ENCODE assay signal across 1 cellular context in the genomic region with DNA sequence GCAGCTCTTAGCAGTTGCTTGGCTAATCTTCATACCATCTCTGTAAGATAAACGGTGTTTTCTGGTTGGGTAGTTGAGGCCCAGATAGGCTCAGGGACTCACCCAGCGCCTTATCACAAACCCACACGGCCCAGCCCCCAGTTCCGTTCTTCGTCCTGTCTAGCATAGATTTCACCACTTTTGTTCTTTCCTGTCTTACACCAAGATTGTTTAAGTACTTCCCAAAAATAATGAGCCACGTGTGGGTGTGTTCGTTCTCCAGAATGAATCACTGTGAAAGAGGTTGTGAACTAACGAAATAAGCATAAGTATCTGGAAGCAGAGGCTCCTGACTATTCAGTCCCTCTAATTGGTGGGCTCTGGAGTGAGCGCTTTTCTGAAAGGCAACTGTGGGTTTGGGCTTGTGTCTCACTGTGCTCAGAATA.
TF ChIP-seq lines count a peak whose summit lies in the region.

No MANE protein-coding gene starts in this region.

TF ChIP-seq in GM23338, 12 proteins besides CTCF, POLR2A, EP300 and RAD21 (continued from another document):
- TF ChIP-seq, protein P1, sequence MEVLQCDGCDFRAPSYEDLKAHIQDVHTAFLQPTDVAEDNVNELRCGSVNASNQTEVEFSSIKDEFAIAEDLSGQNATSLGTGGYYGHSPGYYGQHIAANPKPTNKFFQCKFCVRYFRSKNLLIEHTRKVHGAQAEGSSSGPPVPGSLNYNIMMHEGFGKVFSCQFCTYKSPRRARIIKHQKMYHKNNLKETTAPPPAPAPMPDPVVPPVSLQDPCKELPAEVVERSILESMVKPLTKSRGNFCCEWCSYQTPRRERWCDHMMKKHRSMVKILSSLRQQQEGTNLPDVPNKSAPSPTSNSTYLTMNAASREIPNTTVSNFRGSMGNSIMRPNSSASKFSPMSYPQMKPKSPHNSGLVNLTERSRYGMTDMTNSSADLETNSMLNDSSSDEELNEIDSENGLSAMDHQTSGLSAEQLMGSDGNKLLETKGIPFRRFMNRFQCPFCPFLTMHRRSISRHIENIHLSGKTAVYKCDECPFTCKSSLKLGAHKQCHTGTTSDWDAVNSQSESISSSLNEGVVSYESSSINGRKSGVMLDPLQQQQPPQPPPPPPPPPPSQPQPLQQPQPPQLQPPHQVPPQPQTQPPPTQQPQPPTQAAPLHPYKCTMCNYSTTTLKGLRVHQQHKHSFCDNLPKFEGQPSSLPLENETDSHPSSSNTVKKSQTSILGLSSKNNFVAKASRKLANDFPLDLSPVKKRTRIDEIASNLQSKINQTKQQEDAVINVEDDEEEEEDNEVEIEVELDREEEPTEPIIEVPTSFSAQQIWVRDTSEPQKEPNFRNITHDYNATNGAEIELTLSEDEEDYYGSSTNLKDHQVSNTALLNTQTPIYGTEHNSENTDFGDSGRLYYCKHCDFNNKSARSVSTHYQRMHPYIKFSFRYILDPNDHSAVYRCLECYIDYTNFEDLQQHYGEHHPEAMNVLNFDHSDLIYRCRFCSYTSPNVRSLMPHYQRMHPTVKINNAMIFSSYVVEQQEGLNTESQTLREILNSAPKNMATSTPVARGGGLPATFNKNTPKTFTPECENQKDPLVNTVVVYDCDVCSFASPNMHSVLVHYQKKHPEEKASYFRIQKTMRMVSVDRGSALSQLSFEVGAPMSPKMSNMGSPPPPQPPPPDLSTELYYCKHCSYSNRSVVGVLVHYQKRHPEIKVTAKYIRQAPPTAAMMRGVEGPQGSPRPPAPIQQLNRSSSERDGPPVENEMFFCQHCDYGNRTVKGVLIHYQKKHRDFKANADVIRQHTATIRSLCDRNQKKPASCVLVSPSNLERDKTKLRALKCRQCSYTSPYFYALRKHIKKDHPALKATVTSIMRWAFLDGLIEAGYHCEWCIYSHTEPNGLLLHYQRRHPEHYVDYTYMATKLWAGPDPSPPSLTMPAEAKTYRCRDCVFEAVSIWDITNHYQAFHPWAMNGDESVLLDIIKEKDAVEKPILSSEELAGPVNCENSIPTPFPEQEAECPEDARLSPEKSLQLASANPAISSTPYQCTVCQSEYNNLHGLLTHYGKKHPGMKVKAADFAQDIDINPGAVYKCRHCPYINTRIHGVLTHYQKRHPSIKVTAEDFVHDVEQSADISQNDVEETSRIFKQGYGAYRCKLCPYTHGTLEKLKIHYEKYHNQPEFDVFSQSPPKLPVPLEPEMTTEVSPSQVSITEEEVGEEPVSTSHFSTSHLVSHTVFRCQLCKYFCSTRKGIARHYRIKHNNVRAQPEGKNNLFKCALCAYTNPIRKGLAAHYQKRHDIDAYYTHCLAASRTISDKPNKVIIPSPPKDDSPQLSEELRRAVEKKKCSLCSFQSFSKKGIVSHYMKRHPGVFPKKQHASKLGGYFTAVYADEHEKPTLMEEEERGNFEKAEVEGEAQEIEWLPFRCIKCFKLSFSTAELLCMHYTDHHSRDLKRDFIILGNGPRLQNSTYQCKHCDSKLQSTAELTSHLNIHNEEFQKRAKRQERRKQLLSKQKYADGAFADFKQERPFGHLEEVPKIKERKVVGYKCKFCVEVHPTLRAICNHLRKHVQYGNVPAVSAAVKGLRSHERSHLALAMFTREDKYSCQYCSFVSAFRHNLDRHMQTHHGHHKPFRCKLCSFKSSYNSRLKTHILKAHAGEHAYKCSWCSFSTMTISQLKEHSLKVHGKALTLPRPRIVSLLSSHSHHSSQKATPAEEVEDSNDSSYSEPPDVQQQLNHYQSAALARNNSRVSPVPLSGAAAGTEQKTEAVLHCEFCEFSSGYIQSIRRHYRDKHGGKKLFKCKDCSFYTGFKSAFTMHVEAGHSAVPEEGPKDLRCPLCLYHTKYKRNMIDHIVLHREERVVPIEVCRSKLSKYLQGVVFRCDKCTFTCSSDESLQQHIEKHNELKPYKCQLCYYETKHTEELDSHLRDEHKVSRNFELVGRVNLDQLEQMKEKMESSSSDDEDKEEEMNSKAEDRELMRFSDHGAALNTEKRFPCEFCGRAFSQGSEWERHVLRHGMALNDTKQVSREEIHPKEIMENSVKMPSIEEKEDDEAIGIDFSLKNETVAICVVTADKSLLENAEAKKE (CRISPR knock-in tag; IDR thresholded peaks at IDR 0.05), result no peak
- no peak for TF ChIP-seq ETS1 (IDR thresholded peaks at IDR 0.05)
- TF ChIP-seq EZH2 (IDR thresholded peaks at IDR 0.05; ENCODE audit: low read depth, unreplicated experiment), result no peak
- no peak for TF ChIP-seq POLR2AphosphoS5 (IDR thresholded peaks at IDR 0.05; ENCODE audit: low read depth)
- no peak for TF ChIP-seq NANOG (IDR thresholded peaks at IDR 0.05; ENCODE audit: borderline replicate concordance)
